ENCODE assay signal across 8 cellular contexts in the genomic region with DNA sequence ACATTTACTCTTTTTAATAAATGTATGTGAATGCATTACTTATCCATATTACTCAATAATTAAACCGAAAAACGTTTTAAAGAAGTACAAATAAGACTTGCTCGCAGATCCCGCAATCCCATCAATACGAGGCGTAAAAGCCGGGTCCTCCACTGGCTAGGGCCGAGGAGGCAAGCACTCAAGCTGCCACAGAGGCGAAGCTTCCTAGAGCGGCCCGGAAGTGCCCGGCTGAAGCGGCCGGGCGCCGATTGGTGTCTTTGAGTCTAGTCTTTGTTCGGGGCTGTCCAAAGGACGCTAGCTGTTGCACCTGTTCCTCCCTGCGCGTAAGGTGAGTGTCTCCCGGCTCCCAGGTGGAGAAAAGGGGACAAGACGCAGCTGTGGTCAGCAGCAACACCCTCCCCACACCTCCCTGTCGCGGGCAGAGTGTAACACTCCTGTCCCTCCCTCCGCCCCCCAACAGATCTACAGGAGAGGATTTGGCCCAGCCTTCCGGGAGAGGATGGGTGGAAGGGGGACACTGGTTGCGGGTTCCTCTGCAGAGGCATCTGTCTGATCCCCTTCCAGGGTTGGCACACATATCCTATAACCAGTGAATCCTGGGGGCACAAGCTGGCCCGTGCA. TPM values are rescaled to one million over a fixed set of nuclear protein-coding genes. Genes with fewer than 3 reads are reported as not detected.
DNase-seq lines count a peak whose midpoint lies in the region; ATAC-seq and TF ChIP-seq lines count a peak whose summit lies in the region.

A gene (plus strand): TSS at position 260 of the 621 bp plus-strand sequence. CDS start 835 bp downstream, outside the sequence.

- no peaks in the 10 kb centered on the region for H3K27me3 ChIP-seq in colonic mucosa

- intact Hi-C loops in activated CD4-positive, alpha-beta T cell treated with anti-CD3 and anti-CD28 coated beads for 36 hours (cut with DNase I, micrococcal nuclease), result loop anchor here (1.0 kb wide), 5 partner anchors 12 to 463 kb away; a partner anchor contains a TSS
- intact Hi-C loops in colonic mucosa (cut with DNase I), result no loop called here

- CTCF ChIA-PET in activated CD4-positive, alpha-beta T cell treated with anti-CD3 and anti-CD28 coated beads for 36 hours (lab: Charles Lee), result interaction anchor here (0.5 to 3.4 kb wide), 3 partner anchors 17 to 231 kb away, joined by 5 to 14 read pairs (median 7); a partner anchor contains a TSS

- TF ChIP-seq CTCF in AG09309 (IDR thresholded peaks at IDR 0.05; ENCODE audit: control insufficient read depth, insufficient read depth, low read depth, low read length, missing control alignments), result no peak
- TF ChIP-seq CTCF in colonic mucosa (IDR thresholded peaks at IDR 0.05), result no peak

- POLR2A ChIA-PET in activated CD4-positive, alpha-beta T cell treated with anti-CD3 and anti-CD28 coated beads for 36 hours (lab: Charles Lee), result interaction anchor here (1.2 kb wide), 1 partner anchor 13 kb away, joined by 3 read pairs; no protein-coding TSS in a partner anchor

- peak within 1 kb of the TSS; percentile 47 for H3K27ac ChIP-seq in colonic mucosa

- H3K36me3 ChIP-seq in colonic mucosa, result peaks cover under 1% of the 10 kb centered on the region

- peak within 1 kb of the TSS; percentile 77 to 85 for H3K9ac ChIP-seq in colonic mucosa (ENCODE audit: low read depth in 2 of 2, low read length in 2 of 2)

- H3K4me3 Mint-ChIP-seq in activated CD4-positive, alpha-beta T cell treated with anti-CD3 and anti-CD28 coated beads for 36 hours, result peak within 1 kb of the TSS; percentile 89

- H3K4me1 ChIP-seq in colonic mucosa, result peaks cover 3% of the 10 kb centered on the region

- H3K4me1 Mint-ChIP-seq in activated CD4-positive, alpha-beta T cell treated with anti-CD3 and anti-CD28 coated beads for 36 hours, result peaks cover 44% of the 10 kb centered on the region

- H3K27ac Mint-ChIP-seq in activated CD4-positive, alpha-beta T cell treated with anti-CD3 and anti-CD28 coated beads for 36 hours, result peak within 1 kb of the TSS; percentile 91

- H3K27me3 Mint-ChIP-seq in activated CD4-positive, alpha-beta T cell treated with anti-CD3 and anti-CD28 coated beads for 36 hours, result no peaks in the 10 kb centered on the region

- H3K36me3 Mint-ChIP-seq in activated CD4-positive, alpha-beta T cell treated with anti-CD3 and anti-CD28 coated beads for 36 hours (ENCODE audit: low read depth), result peaks cover 40% of the 10 kb centered on the region

- ATAC-seq in GM19035 (IDR thresholded peaks at IDR 0.05; ENCODE audit: unreplicated experiment) (peak; percentile 98), HG03196 (IDR thresholded peaks at IDR 0.05; ENCODE audit: unreplicated experiment) (peak; percentile 91)
- peak; percentile 94 for ATAC-seq in activated CD4-positive, alpha-beta T cell treated with anti-CD3 and anti-CD28 coated beads for 36 hours

- H3K4me3 ChIP-seq in AG09309 (ENCODE audit: control insufficient read depth, low read depth, low read length) (peak within 1 kb of the TSS; percentile 59), colonic mucosa (peak within 1 kb of the TSS; percentile 68)

- no peaks in the 10 kb centered on the region for H3K9me3 ChIP-seq in colonic mucosa

- no peak for DNase-seq in AG09309 (ENCODE audit: low read depth)
- peak; percentile 87 for DNase-seq in NCI-H345 treated with DMSO at 0.1 percent for 48 hours (lab: John Stamatoyannopoulos, UW; ENCODE audit: unreplicated experiment)
- peak; percentile 82 for DNase-seq in activated CD4-positive, alpha-beta T cell treated with anti-CD3 and anti-CD28 coated beads for 36 hours
- peak; percentile 94 for DNase-seq in colonic mucosa
- peak; percentile 88 for DNase-seq in kidney tubule cell (ENCODE audit: low spot score)
- peak; percentile 33 to 57 for DNase-seq in stimulated activated CD4-positive, alpha-beta T cell treated with anti-CD3 and anti-CD28 coated beads, Interleukin-15, amount 100 ng/mL, for 48 hours (ENCODE audit: low read depth in 2 of 2)

- H3K9me3 Mint-ChIP-seq in activated CD4-positive, alpha-beta T cell treated with anti-CD3 and anti-CD28 coated beads for 36 hours (ENCODE audit: low read depth), result no peaks in the 10 kb centered on the region

RNA-seq across cellular contexts. Expression of the gene that starts here (rescaled TPM):
- total RNA-seq in activated CD4-positive, alpha-beta T cell treated with anti-CD3 and anti-CD28 coated beads for 36 hours, result 1 to 10 TPM; 2.1 to 2.6 TPM
- total RNA-seq in colonic mucosa, result 1 to 10 TPM; 8.3 to 8.7 TPM
